Comparison of ENCODE assay signal across 1 cellular context in the genomic region with DNA sequence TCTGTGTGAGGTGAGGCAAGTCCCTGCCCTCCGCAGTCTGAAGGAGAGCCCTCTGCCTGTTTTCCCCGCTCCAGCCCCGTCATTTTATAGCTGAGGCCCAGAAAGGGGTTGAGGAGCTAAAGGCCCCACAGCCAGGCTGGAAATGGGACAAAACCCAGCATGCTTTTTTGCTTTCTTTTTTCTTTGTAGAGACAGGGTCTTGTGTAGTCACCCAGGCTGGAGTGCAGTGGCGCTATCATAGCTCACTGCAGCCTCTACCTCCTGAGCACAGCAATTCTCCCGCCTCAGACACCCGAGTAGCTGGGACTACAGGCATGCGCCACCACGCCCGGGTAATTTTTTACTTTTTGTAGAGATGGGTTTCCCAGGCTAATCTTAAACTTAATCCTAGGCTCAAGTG.
TF ChIP-seq lines count a peak whose summit lies in the region.

No MANE protein-coding gene starts in this region.

TF ChIP-seq in HepG2, 621 proteins besides CTCF, POLR2A, EP300 and RAD21 (continued from another document and continues in another):
- TF ChIP-seq MED8 (CRISPR knock-in tag; IDR thresholded peaks at IDR 0.05; ENCODE audit: insufficient replicate concordance) (peak; percentile 61), DPF2 (CRISPR knock-in tag; IDR thresholded peaks at IDR 0.05; ENCODE audit: borderline replicate concordance, low read depth) (0 out of 2 replicates have a peak, but pooled peaks have one; percentile 0), ARID2 (CRISPR knock-in tag; IDR thresholded peaks at IDR 0.05; ENCODE audit: borderline replicate concordance) (0 out of 2 replicates have a peak, but pooled peaks have one; percentile 4), ZNF776 (CRISPR knock-in tag; IDR thresholded peaks at IDR 0.05) (0 out of 2 replicates have a peak, but pooled peaks have one; percentile 33), RBFOX2 (IDR thresholded peaks at IDR 0.05; ENCODE audit: low read depth, low read length) (no peak), KAT2B (IDR thresholded peaks at IDR 0.05; ENCODE audit: borderline replicate concordance, low read depth, low read length) (no peak), ZNF136 (CRISPR knock-in tag; IDR thresholded peaks at IDR 0.05; ENCODE audit: low read depth) (no peak), ZNF891 (CRISPR knock-in tag; IDR thresholded peaks at IDR 0.05) (peak; percentile 47; the same call in 1 of the 2 replicates), ZMYM3 (CRISPR knock-in tag; IDR thresholded peaks at IDR 0.05) (peak; percentile 39; the same call in 1 of the 2 replicates), TFDP2 (CRISPR knock-in tag; IDR thresholded peaks at IDR 0.05) (peak; percentile 58; the same call in 1 of the 2 replicates), PLSCR1 (CRISPR knock-in tag; IDR thresholded peaks at IDR 0.05; ENCODE audit: borderline replicate concordance) (no peak), ZFP90 (CRISPR knock-in tag; IDR thresholded peaks at IDR 0.05; ENCODE audit: borderline replicate concordance) (peak; percentile 25; the same call in 1 of the 2 replicates), DR1 (CRISPR knock-in tag; IDR thresholded peaks at IDR 0.05) (0 out of 2 replicates have a peak, but pooled peaks have one; percentile 45), ZNF232 (CRISPR knock-in tag; IDR thresholded peaks at IDR 0.05; ENCODE audit: borderline replicate concordance) (0 out of 2 replicates have a peak, but pooled peaks have one; percentile 33), AKAP8 (CRISPR knock-in tag; IDR thresholded peaks at IDR 0.05) (no peak), ZNF264 (CRISPR knock-in tag; IDR thresholded peaks at IDR 0.05) (peak; percentile 57; the same call in 1 of the 2 replicates), ZNF20 (CRISPR knock-in tag; IDR thresholded peaks at IDR 0.05) (0 out of 2 replicates have a peak, but pooled peaks have one; percentile 37), SUZ12 (IDR thresholded peaks at IDR 0.05; ENCODE audit: low read depth, low read length) (no peak), CHCHD3 (CRISPR knock-in tag; IDR thresholded peaks at IDR 0.05) (no peak), KDM6A (CRISPR knock-in tag; IDR thresholded peaks at IDR 0.05; ENCODE audit: low read depth) (no peak), ZMAT3 (CRISPR knock-in tag; conservative IDR thresholded peaks at IDR 0.05) (no peak), CEBPG (CRISPR knock-in tag; IDR thresholded peaks at IDR 0.05) (no peak), ZNF431 (CRISPR knock-in tag; IDR thresholded peaks at IDR 0.05; ENCODE audit: borderline replicate concordance, low read depth) (peak; percentile 11; the same call in 1 of the 2 replicates), ZNF598 (CRISPR knock-in tag; IDR thresholded peaks at IDR 0.05; ENCODE audit: borderline replicate concordance) (peak; percentile 16; the same call in 1 of the 2 replicates), ZNF142 (CRISPR knock-in tag; IDR thresholded peaks at IDR 0.05) (0 out of 2 replicates have a peak, but pooled peaks have one; percentile 50), MXD3 (CRISPR knock-in tag; IDR thresholded peaks at IDR 0.05) (no peak), U2AF1 (optimal IDR thresholded peaks at IDR 0.05; ENCODE audit: low read depth, low read length) (peak; percentile 20), PHF20 (CRISPR knock-in tag; IDR thresholded peaks at IDR 0.05) (peak; percentile 34; the same call in 1 of the 2 replicates), PHF21A (CRISPR knock-in tag; IDR thresholded peaks at IDR 0.05) (0 out of 2 replicates have a peak, but pooled peaks have one; percentile 45), ZNF558 (CRISPR knock-in tag; IDR thresholded peaks at IDR 0.05; ENCODE audit: borderline replicate concordance) (0 out of 2 replicates have a peak, but pooled peaks have one; percentile 20), IRF9 (CRISPR knock-in tag; IDR thresholded peaks at IDR 0.05; ENCODE audit: borderline replicate concordance) (0 out of 2 replicates have a peak, but pooled peaks have one; percentile 28), MTERF4 (CRISPR knock-in tag; IDR thresholded peaks at IDR 0.05) (peak; percentile 80; the same call in 1 of the 2 replicates)
- TF ChIP-seq, protein P1, sequence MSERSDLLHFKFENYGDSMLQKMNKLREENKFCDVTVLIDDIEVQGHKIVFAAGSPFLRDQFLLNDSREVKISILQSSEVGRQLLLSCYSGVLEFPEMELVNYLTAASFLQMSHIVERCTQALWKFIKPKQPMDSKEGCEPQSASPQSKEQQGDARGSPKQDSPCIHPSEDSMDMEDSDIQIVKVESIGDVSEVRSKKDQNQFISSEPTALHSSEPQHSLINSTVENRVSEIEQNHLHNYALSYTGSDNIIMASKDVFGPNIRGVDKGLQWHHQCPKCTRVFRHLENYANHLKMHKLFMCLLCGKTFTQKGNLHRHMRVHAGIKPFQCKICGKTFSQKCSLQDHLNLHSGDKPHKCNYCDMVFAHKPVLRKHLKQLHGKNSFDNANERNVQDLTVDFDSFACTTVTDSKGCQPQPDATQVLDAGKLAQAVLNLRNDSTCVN (CRISPR knock-in tag; IDR thresholded peaks at IDR 0.05; ENCODE audit: borderline replicate concordance) = no peak
- TF ChIP-seq, protein P2, sequence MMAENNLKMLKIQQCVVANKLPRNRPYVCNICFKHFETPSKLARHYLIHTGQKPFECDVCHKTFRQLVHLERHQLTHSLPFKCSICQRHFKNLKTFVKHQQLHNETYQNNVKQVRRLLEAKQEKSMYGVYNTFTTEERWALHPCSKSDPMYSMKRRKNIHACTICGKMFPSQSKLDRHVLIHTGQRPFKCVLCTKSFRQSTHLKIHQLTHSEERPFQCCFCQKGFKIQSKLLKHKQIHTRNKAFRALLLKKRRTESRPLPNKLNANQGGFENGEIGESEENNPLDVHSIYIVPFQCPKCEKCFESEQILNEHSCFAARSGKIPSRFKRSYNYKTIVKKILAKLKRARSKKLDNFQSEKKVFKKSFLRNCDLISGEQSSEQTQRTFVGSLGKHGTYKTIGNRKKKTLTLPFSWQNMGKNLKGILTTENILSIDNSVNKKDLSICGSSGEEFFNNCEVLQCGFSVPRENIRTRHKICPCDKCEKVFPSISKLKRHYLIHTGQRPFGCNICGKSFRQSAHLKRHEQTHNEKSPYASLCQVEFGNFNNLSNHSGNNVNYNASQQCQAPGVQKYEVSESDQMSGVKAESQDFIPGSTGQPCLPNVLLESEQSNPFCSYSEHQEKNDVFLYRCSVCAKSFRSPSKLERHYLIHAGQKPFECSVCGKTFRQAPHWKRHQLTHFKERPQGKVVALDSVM (CRISPR knock-in tag; IDR thresholded peaks at IDR 0.05) = peak; percentile 80; the same call in 1 of the 2 replicates
- TF ChIP-seq, protein P3, sequence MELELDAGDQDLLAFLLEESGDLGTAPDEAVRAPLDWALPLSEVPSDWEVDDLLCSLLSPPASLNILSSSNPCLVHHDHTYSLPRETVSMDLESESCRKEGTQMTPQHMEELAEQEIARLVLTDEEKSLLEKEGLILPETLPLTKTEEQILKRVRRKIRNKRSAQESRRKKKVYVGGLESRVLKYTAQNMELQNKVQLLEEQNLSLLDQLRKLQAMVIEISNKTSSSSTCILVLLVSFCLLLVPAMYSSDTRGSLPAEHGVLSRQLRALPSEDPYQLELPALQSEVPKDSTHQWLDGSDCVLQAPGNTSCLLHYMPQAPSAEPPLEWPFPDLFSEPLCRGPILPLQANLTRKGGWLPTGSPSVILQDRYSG (CRISPR knock-in tag; IDR thresholded peaks at IDR 0.05) = no peak
- TF ChIP-seq, protein P4, sequence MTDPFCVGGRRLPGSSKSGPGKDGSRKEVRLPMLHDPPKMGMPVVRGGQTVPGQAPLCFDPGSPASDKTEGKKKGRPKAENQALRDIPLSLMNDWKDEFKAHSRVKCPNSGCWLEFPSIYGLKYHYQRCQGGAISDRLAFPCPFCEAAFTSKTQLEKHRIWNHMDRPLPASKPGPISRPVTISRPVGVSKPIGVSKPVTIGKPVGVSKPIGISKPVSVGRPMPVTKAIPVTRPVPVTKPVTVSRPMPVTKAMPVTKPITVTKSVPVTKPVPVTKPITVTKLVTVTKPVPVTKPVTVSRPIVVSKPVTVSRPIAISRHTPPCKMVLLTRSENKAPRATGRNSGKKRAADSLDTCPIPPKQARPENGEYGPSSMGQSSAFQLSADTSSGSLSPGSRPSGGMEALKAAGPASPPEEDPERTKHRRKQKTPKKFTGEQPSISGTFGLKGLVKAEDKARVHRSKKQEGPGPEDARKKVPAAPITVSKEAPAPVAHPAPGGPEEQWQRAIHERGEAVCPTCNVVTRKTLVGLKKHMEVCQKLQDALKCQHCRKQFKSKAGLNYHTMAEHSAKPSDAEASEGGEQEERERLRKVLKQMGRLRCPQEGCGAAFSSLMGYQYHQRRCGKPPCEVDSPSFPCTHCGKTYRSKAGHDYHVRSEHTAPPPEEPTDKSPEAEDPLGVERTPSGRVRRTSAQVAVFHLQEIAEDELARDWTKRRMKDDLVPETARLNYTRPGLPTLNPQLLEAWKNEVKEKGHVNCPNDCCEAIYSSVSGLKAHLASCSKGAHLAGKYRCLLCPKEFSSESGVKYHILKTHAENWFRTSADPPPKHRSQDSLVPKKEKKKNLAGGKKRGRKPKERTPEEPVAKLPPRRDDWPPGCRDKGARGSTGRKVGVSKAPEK (CRISPR knock-in tag; IDR thresholded peaks at IDR 0.05; ENCODE audit: borderline replicate concordance) = no peak
